27 cellular contexts compared by ENCODE assay signal in the genomic region with DNA sequence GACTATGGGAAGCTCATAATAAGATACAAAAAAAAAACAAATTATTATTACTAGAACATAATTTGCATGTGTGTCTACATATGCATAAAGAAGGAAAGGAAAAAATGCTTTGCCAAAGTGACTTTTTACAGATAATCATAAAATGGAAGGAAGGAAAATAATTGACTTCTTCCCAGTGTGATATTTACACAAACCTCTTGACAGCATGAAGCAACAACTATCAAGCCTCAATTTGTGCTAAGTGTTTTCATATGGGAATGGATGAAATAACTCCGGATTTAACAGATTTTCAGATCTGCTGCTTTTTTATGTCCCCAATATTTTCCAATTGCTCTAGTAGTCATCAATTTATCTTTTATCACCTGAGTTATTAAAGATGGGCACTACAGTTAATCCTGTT.
"Had no signal": no experiment of that assay in that cellular context is flagged by ENCODE, and none has a peak within 500 bp of the region (broad histone marks: within the 10 kb centered on the region; RNA-seq: fewer than 3 reads in every experiment).

No MANE protein-coding gene starts in this region.

- H3K36me3 ChIP-seq: neutrophil, ovary, right lobe of liver, sigmoid colon, spleen, stomach, thoracic aorta, thyroid gland, tibial nerve, upper lobe of left lung, uterus had no signal

- H3K9me3 ChIP-seq: neutrophil, ovary, psoas muscle, right lobe of liver, sigmoid colon, stomach, thoracic aorta, thyroid gland, tibial nerve, upper lobe of left lung, uterus had no signal

- ATAC-seq: naive thymus-derived CD4-positive, alpha-beta T cell; natural killer cell; psoas muscle; right cardiac atrium; stimulated activated effector memory CD8-positive, alpha-beta T cell treated with anti-CD3 and anti-CD28 coated beads, Interleukin-12 subunit alpha, Interleukin-12 subunit beta, amount 100 ng/mL, for 72 hours; stimulated activated naive B cell treated with anti-CD40 and anti-IgM and Interleukin-4, amounts not matched to agents 10 μg/mL and 1 μg/mL and 100 μg/mL, for 72 hours had no signal

- DNase-seq: naive thymus-derived CD4-positive, alpha-beta T cell; natural killer cell; nucleus accumbens; ovary; posterior cingulate gyrus; psoas muscle; right cardiac atrium; right lobe of liver; sigmoid colon; small intestine; spleen; stimulated activated CD4-positive, alpha-beta T cell treated with anti-CD3 and anti-CD28 coated beads, Interleukin-12 subunit alpha, Interleukin-12 subunit beta, amount 100 ng/mL, for 4 hours; stimulated activated CD4-positive, alpha-beta T cell treated with anti-CD3 and anti-CD28 coated beads, Interleukin-2, amount 100 ng/mL, for 24 hours; stimulated activated CD4-positive, alpha-beta T cell treated with anti-CD3 and anti-CD28 coated beads, Interleukin-2, amount 100 ng/mL, for 48 hours; stimulated activated CD4-positive, alpha-beta T cell treated with anti-CD3 and anti-CD28 coated beads, Interleukin-4, amount 100 ng/mL, for 24 hours; stimulated activated naive B cell treated with anti-CD40 and anti-IgM and Interleukin-4, amounts not matched to agents 10 μg/mL and 1 μg/mL and 100 μg/mL, for 72 hours; stimulated activated naive CD4-positive, alpha-beta T cell treated with Interleukin-2 at 50 U/mL for 16 hours; stomach; thyroid gland; trophoblast cell; upper lobe of left lung; uterus had no signal

- H3K9ac ChIP-seq: parathyroid adenoma had no signal

- H3K79me2 ChIP-seq: parathyroid adenoma had no signal

- H3K27ac ChIP-seq: neutrophil, ovary, parathyroid adenoma, psoas muscle, right lobe of liver, sigmoid colon, spleen, stomach, thoracic aorta, thyroid gland, tibial nerve, upper lobe of left lung, uterus had no signal

- H3K27me3 ChIP-seq: neutrophil, ovary, right lobe of liver, sigmoid colon, spleen, stomach, thyroid gland, tibial nerve, upper lobe of left lung, uterus had no signal

- H3K4me3 ChIP-seq: ovary, psoas muscle, right lobe of liver, sigmoid colon, spleen, stomach, thoracic aorta, thyroid gland, tibial nerve, upper lobe of left lung, uterus had no signal

- H2AFZ ChIP-seq: parathyroid adenoma had no signal
